1 cellular context compared by ENCODE assay signal in the genomic region with DNA sequence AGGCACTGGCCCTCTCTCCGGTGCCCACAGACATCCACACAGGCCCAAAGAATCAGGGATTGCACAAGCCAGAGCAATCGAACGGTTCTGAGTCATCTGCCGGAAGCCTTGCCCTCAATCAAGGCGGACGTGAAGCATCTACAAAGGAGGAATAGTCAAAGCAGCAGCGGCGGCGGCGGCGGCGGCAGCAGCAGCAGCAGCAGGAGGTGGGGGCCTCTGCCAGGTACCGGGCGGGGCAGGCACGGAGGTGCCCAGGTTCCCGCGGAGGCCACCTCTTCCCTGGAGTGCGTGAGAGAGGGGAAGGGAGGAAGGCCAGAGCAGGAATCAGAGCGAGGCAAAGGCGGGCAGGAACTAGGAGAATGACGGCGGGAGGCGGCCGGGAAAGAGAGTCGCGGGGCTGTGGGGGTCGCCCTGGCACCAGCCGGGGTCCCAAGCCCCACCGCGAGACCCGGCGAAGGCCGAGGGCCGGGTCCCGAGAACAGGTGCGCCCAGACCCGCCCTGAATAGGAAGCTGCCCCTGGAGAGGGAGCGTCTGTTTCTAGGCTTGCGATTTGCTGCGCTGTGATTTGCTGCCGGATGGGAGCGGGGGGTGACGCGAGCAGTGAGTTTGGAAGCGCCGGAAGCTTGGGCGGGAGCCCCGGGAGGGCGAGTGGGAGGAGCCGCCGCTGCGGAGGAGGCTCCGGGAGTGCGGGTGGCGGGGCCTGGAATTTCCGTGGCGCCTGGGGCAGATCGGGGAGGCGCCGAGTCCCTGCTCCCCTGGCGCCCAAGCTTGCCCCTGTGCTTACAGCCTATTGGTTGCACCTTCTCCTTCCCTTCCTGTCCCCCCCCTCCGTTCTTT.
TF ChIP-seq lines count a peak whose summit lies in the region.

A gene with protein sequence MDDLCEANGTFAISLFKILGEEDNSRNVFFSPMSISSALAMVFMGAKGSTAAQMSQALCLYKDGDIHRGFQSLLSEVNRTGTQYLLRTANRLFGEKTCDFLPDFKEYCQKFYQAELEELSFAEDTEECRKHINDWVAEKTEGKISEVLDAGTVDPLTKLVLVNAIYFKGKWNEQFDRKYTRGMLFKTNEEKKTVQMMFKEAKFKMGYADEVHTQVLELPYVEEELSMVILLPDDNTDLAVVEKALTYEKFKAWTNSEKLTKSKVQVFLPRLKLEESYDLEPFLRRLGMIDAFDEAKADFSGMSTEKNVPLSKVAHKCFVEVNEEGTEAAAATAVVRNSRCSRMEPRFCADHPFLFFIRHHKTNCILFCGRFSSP (plus strand): TSS at position 117 of the 838 bp plus-strand sequence. CDS start 8,228 bp downstream, outside the sequence.

TF ChIP-seq in HepG2, 621 proteins besides CTCF, POLR2A, EP300 and RAD21 (continued from another document and continues in another):
- TF ChIP-seq, protein P1, sequence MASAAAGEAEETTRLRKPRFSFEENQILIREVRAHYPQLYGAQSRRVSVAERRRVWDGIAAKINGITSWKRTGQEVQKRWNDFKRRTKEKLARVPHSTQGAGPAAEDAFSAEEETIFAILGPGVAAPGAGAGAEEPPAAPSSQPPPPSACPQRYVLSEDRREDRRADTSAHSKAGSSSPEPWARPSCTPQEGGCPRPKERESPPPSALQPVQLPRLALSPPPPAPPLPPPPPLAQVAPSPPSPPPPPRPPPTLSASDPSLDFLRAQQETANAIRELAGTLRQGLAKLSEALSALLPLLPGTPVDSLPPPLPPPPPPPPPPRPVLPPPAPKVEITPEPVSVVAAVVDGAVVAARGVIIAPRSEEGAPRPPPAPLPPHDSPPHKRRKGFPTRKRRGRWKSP (CRISPR knock-in tag; IDR thresholded peaks at IDR 0.05) = peak; percentile 64; the same call in 1 of the 2 replicates
- TF ChIP-seq, protein P2, sequence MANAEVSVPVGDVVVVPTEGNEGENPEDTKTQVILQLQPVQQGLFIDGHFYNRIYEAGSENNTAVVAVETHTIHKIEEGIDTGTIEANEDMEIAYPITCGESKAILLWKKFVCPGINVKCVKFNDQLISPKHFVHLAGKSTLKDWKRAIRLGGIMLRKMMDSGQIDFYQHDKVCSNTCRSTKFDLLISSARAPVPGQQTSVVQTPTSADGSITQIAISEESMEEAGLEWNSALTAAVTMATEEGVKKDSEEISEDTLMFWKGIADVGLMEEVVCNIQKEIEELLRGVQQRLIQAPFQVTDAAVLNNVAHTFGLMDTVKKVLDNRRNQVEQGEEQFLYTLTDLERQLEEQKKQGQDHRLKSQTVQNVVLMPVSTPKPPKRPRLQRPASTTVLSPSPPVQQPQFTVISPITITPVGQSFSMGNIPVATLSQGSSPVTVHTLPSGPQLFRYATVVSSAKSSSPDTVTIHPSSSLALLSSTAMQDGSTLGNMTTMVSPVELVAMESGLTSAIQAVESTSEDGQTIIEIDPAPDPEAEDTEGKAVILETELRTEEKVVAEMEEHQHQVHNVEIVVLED (CRISPR knock-in tag; IDR thresholded peaks at IDR 0.05; ENCODE audit: borderline replicate concordance) = peak; percentile 56; the same call in 1 of the 2 replicates
- no peak for TF ChIP-seq ZNF781 (CRISPR knock-in tag; IDR thresholded peaks at IDR 0.05; ENCODE audit: borderline replicate concordance, not compliant biosample characterization)
- TF ChIP-seq, protein P3, sequence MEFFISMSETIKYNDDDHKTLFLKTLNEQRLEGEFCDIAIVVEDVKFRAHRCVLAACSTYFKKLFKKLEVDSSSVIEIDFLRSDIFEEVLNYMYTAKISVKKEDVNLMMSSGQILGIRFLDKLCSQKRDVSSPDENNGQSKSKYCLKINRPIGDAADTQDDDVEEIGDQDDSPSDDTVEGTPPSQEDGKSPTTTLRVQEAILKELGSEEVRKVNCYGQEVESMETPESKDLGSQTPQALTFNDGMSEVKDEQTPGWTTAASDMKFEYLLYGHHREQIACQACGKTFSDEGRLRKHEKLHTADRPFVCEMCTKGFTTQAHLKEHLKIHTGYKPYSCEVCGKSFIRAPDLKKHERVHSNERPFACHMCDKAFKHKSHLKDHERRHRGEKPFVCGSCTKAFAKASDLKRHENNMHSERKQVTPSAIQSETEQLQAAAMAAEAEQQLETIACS (CRISPR knock-in tag; IDR thresholded peaks at IDR 0.05) = no peak
- no peak for TF ChIP-seq ZC3H13 (CRISPR knock-in tag; IDR thresholded peaks at IDR 0.05)
- TF ChIP-seq PRPF4 (IDR thresholded peaks at IDR 0.05; ENCODE audit: low read depth, low read length, poor library complexity, severe bottlenecking) = no peak
- TF ChIP-seq POLR2AphosphoS5 (IDR thresholded peaks at IDR 0.05; ENCODE audit: low read depth, low read length) = peak; percentile 46
- no peak for TF ChIP-seq ZNF549 (CRISPR knock-in tag; IDR thresholded peaks at IDR 0.05)
- TF ChIP-seq ZNF3 (CRISPR knock-in tag; IDR thresholded peaks at IDR 0.05) = peak; percentile 51; the same call in 1 of the 2 replicates
- TF ChIP-seq MYC (CRISPR knock-in tag; IDR thresholded peaks at IDR 0.05; ENCODE audit: borderline replicate concordance) = peak; percentile 20; the same call in 1 of the 2 replicates
- TF ChIP-seq KDM3A (CRISPR knock-in tag; IDR thresholded peaks at IDR 0.05; ENCODE audit: low read depth) = 0 out of 2 replicates have a peak, but pooled peaks have one; percentile 20
- TF ChIP-seq, protein P4, sequence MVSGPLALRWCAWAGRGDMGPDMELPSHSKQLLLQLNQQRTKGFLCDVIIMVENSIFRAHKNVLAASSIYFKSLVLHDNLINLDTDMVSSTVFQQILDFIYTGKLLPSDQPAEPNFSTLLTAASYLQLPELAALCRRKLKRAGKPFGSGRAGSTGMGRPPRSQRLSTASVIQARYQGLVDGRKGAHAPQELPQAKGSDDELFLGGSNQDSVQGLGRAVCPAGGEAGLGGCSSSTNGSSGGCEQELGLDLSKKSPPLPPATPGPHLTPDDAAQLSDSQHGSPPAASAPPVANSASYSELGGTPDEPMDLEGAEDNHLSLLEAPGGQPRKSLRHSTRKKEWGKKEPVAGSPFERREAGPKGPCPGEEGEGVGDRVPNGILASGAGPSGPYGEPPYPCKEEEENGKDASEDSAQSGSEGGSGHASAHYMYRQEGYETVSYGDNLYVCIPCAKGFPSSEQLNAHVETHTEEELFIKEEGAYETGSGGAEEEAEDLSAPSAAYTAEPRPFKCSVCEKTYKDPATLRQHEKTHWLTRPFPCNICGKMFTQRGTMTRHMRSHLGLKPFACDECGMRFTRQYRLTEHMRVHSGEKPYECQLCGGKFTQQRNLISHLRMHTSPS (CRISPR knock-in tag; IDR thresholded peaks at IDR 0.05; ENCODE audit: low read depth) = no peak
- TF ChIP-seq, protein P5, sequence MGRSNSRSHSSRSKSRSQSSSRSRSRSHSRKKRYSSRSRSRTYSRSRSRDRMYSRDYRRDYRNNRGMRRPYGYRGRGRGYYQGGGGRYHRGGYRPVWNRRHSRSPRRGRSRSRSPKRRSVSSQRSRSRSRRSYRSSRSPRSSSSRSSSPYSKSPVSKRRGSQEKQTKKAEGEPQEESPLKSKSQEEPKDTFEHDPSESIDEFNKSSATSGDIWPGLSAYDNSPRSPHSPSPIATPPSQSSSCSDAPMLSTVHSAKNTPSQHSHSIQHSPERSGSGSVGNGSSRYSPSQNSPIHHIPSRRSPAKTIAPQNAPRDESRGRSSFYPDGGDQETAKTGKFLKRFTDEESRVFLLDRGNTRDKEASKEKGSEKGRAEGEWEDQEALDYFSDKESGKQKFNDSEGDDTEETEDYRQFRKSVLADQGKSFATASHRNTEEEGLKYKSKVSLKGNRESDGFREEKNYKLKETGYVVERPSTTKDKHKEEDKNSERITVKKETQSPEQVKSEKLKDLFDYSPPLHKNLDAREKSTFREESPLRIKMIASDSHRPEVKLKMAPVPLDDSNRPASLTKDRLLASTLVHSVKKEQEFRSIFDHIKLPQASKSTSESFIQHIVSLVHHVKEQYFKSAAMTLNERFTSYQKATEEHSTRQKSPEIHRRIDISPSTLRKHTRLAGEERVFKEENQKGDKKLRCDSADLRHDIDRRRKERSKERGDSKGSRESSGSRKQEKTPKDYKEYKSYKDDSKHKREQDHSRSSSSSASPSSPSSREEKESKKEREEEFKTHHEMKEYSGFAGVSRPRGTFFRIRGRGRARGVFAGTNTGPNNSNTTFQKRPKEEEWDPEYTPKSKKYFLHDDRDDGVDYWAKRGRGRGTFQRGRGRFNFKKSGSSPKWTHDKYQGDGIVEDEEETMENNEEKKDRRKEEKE (IDR thresholded peaks at IDR 0.05) = no peak
- TF ChIP-seq GABPA (IDR thresholded peaks at IDR 0.05; ENCODE audit: low read depth, low read length) = peak; percentile 63
- peak; percentile 87 for TF ChIP-seq GABPA (CRISPR knock-in tag; IDR thresholded peaks at IDR 0.05; ENCODE audit: low read depth)
- TF ChIP-seq, protein P6, sequence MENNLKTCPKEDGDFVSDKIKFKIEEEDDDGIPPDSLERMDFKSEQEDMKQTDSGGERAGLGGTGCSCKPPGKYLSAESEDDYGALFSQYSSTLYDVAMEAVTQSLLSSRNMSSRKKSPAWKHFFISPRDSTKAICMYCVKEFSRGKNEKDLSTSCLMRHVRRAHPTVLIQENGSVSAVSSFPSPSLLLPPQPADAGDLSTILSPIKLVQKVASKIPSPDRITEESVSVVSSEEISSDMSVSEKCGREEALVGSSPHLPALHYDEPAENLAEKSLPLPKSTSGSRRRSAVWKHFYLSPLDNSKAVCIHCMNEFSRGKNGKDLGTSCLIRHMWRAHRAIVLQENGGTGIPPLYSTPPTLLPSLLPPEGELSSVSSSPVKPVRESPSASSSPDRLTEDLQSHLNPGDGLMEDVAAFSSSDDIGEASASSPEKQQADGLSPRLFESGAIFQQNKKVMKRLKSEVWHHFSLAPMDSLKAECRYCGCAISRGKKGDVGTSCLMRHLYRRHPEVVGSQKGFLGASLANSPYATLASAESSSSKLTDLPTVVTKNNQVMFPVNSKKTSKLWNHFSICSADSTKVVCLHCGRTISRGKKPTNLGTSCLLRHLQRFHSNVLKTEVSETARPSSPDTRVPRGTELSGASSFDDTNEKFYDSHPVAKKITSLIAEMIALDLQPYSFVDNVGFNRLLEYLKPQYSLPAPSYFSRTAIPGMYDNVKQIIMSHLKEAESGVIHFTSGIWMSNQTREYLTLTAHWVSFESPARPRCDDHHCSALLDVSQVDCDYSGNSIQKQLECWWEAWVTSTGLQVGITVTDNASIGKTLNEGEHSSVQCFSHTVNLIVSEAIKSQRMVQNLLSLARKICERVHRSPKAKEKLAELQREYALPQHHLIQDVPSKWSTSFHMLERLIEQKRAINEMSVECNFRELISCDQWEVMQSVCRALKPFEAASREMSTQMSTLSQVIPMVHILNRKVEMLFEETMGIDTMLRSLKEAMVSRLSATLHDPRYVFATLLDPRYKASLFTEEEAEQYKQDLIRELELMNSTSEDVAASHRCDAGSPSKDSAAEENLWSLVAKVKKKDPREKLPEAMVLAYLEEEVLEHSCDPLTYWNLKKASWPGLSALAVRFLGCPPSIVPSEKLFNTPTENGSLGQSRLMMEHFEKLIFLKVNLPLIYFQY (CRISPR knock-in tag; IDR thresholded peaks at IDR 0.05; ENCODE audit: borderline replicate concordance) = peak; percentile 41; the same call in 1 of the 2 replicates
- no peak for TF ChIP-seq ZNF274 (CRISPR knock-in tag; IDR thresholded peaks at IDR 0.05)
- no peak for TF ChIP-seq ISX (CRISPR knock-in tag; conservative IDR thresholded peaks at IDR 0.05)
- TF ChIP-seq NFIC (IDR thresholded peaks at IDR 0.05; ENCODE audit: low read length) = no peak
- peak; percentile 57 for TF ChIP-seq ZFY (CRISPR knock-in tag; IDR thresholded peaks at IDR 0.05)
- no peak for TF ChIP-seq NFE2 (CRISPR knock-in tag; IDR thresholded peaks at IDR 0.05)
- TF ChIP-seq SIN3B (IDR thresholded peaks at IDR 0.05; ENCODE audit: low read length) = no peak
- TF ChIP-seq MIXL1 (CRISPR knock-in tag; IDR thresholded peaks at IDR 0.05) = no peak
- TF ChIP-seq, protein P7, sequence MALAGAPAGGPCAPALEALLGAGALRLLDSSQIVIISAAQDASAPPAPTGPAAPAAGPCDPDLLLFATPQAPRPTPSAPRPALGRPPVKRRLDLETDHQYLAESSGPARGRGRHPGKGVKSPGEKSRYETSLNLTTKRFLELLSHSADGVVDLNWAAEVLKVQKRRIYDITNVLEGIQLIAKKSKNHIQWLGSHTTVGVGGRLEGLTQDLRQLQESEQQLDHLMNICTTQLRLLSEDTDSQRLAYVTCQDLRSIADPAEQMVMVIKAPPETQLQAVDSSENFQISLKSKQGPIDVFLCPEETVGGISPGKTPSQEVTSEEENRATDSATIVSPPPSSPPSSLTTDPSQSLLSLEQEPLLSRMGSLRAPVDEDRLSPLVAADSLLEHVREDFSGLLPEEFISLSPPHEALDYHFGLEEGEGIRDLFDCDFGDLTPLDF (CRISPR knock-in tag; IDR thresholded peaks at IDR 0.05) = 0 out of 2 replicates have a peak, but pooled peaks have one; percentile 43
- TF ChIP-seq SIX4 (CRISPR knock-in tag; IDR thresholded peaks at IDR 0.05) = no peak
- TF ChIP-seq REL (CRISPR knock-in tag; conservative IDR thresholded peaks at IDR 0.05) = no peak
- no peak for TF ChIP-seq PAWR (CRISPR knock-in tag; IDR thresholded peaks at IDR 0.05; ENCODE audit: borderline replicate concordance)
- peak; percentile 73 for TF ChIP-seq FOSL1 (CRISPR knock-in tag; IDR thresholded peaks at IDR 0.05; ENCODE audit: borderline replicate concordance)
- TF ChIP-seq MBNL3 (CRISPR knock-in tag; conservative IDR thresholded peaks at IDR 0.05) = no peak
- peak; percentile 50 for TF ChIP-seq SAP130 (CRISPR knock-in tag; IDR thresholded peaks at IDR 0.05; ENCODE audit: low read depth)
- TF ChIP-seq RARG (CRISPR knock-in tag; IDR thresholded peaks at IDR 0.05; ENCODE audit: low read depth) = no peak
- TF ChIP-seq, protein P8, sequence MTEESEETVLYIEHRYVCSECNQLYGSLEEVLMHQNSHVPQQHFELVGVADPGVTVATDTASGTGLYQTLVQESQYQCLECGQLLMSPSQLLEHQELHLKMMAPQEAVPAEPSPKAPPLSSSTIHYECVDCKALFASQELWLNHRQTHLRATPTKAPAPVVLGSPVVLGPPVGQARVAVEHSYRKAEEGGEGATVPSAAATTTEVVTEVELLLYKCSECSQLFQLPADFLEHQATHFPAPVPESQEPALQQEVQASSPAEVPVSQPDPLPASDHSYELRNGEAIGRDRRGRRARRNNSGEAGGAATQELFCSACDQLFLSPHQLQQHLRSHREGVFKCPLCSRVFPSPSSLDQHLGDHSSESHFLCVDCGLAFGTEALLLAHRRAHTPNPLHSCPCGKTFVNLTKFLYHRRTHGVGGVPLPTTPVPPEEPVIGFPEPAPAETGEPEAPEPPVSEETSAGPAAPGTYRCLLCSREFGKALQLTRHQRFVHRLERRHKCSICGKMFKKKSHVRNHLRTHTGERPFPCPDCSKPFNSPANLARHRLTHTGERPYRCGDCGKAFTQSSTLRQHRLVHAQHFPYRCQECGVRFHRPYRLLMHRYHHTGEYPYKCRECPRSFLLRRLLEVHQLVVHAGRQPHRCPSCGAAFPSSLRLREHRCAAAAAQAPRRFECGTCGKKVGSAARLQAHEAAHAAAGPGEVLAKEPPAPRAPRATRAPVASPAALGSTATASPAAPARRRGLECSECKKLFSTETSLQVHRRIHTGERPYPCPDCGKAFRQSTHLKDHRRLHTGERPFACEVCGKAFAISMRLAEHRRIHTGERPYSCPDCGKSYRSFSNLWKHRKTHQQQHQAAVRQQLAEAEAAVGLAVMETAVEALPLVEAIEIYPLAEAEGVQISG (CRISPR knock-in tag; IDR thresholded peaks at IDR 0.05) = peak; percentile 70
- TF ChIP-seq EHMT2 (IDR thresholded peaks at IDR 0.05; ENCODE audit: borderline replicate concordance, low read depth, low read length) = no peak
- no peak for TF ChIP-seq ZNF713 (CRISPR knock-in tag; IDR thresholded peaks at IDR 0.05)
- no peak for TF ChIP-seq ESRRA (CRISPR knock-in tag; IDR thresholded peaks at IDR 0.05; ENCODE audit: low read depth)
- peak; percentile 43; the same call in 1 of the 2 replicates for TF ChIP-seq ZSCAN21 (CRISPR knock-in tag; IDR thresholded peaks at IDR 0.05; ENCODE audit: borderline replicate concordance)
- TF ChIP-seq ZNF570 (CRISPR knock-in tag; IDR thresholded peaks at IDR 0.05; ENCODE audit: borderline replicate concordance) = no peak
- 0 out of 2 replicates have a peak, but pooled peaks have one; percentile 56 for TF ChIP-seq KLF13 (CRISPR knock-in tag; IDR thresholded peaks at IDR 0.05)
